14 cellular contexts compared by ENCODE assay signal in the genomic region with DNA sequence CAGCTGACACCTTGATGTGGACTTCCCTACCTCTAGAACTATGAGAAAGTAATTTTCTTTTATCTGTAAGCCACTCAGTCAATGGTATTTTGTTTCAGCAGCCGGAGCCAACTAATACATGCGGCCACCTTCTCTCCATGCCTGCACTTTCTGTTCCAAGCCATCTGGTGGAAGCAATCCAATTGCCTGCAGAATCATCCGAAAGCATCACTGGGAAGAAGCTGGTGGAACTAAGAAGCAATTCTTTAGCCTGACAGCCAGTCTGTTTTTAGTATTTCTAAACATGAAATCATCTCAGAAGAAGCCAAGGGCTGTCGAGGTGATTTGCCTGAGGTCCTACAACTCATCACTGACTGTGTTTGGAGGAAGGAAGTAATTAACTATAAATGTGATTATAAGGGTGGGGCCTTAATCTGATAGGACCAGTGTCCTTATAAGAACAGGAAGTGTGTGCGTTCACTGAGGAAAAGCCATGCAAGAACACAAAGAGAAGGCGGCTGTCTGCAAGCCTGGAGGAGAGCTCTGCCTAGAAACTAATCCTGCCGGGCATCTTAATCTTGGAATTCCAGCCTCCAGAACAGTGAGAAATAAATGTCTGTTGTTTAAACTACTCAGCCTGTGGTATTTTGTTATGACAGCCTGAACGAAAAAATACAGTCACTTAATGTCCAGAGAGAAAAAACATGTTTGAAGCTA. TPM values are rescaled to one million over a fixed set of nuclear protein-coding genes. Genes with fewer than 3 reads are reported as not detected.
DNase-seq lines count a peak whose midpoint lies in the region; ATAC-seq and TF ChIP-seq lines count a peak whose summit lies in the region.
"Had no signal": no experiment of that assay in that cellular context is flagged by ENCODE, and none has a peak within 500 bp of the region (broad histone marks: within the 10 kb centered on the region; RNA-seq: fewer than 3 reads in every experiment).

No MANE protein-coding gene starts in this region.

- WGBS in hepatocyte (ENCODE audit: low lambda C conversion rate, missing lambda C conversion rate): 57% methylated on average over 8 of the region's 8 CpGs

- peaks cover 8% of the 10 kb centered on the region for H3K9me3 Mint-ChIP-seq in HFFc6
- H3K9me3 Mint-ChIP-seq: stimulated activated effector memory CD8-positive, alpha-beta T cell treated with anti-CD3 and anti-CD28 coated beads, Interleukin-12 subunit alpha, Interleukin-12 subunit beta, amount 100 ng/mL, for 72 hours had no signal

- H3K27me3 ChIP-seq in hepatocyte: no peaks in the 10 kb centered on the region
- H3K27me3 ChIP-seq: dorsolateral prefrontal cortex had no signal

- no peaks in the 10 kb centered on the region for H4K20me1 ChIP-seq in hepatocyte (ENCODE audit: insufficient read depth, poor library complexity, severe bottlenecking)

- peak overlapping the region; percentile 89 for H3K27ac Mint-ChIP-seq in HFFc6
- H3K27ac Mint-ChIP-seq: CD8-positive, alpha-beta T cell; stimulated activated effector memory CD8-positive, alpha-beta T cell treated with anti-CD3 and anti-CD28 coated beads, Interleukin-12 subunit alpha, Interleukin-12 subunit beta, amount 100 ng/mL, for 72 hours had no signal

- H3K27ac ChIP-seq in hepatocyte: peak overlapping the region; percentile 7

- H3K4me3 Mint-ChIP-seq in HFFc6: peak overlapping the region; percentile 86
- H3K4me3 Mint-ChIP-seq: CD8-positive, alpha-beta T cell; stimulated activated effector memory CD8-positive, alpha-beta T cell treated with anti-CD3 and anti-CD28 coated beads, Interleukin-12 subunit alpha, Interleukin-12 subunit beta, amount 100 ng/mL, for 72 hours had no signal

- peak overlapping the region; percentile 18 for H3K4me2 ChIP-seq in hepatocyte

- no peak for ATAC-seq in HG03139 (IDR thresholded peaks at IDR 0.05; ENCODE audit: unreplicated experiment)
- ATAC-seq: CD8-positive, alpha-beta T cell; stimulated activated effector memory CD8-positive, alpha-beta T cell treated with anti-CD3 and anti-CD28 coated beads, Interleukin-12 subunit alpha, Interleukin-12 subunit beta, amount 100 ng/mL, for 72 hours had no signal

- DNase-seq in AG08395 (ENCODE audit: low spot score): peak; percentile 57
- DNase-seq in HFFc6: peak; percentile 93
- no peak for DNase-seq in astrocyte of the cerebellum (ENCODE audit: low read depth)
- DNase-seq in hepatocyte (ENCODE audit: low spot score): no peak
- DNase-seq in NCI-H2196 treated with DMSO at 0.1 percent for 48 hours (lab: John Stamatoyannopoulos, UW; ENCODE audit: unreplicated experiment): no peak
- no peak for DNase-seq in NCI-H524 treated with DMSO at 0.1 percent for 48 hours (lab: John Stamatoyannopoulos, UW)
- DNase-seq in NCI-H1092 (lab: John Stamatoyannopoulos, UW): no peak
- DNase-seq: activated CD4-positive, alpha-beta T cell treated with anti-CD3 and anti-CD28 coated beads for 4 hours; activated gamma-delta T cell; CD8-positive, alpha-beta T cell; dorsolateral prefrontal cortex; NCI-H187 treated with DMSO at 0.1 percent for 48 hours had no signal

- peaks cover 32% of the 10 kb centered on the region for H3K36me3 Mint-ChIP-seq in HFFc6 (ENCODE audit: low read depth)
- H3K36me3 Mint-ChIP-seq: CD8-positive, alpha-beta T cell; stimulated activated effector memory CD8-positive, alpha-beta T cell treated with anti-CD3 and anti-CD28 coated beads, Interleukin-12 subunit alpha, Interleukin-12 subunit beta, amount 100 ng/mL, for 72 hours had no signal

- TF ChIP-seq CTCF in HFFc6 (IDR thresholded peaks at IDR 0.05) (peak; percentile 48), astrocyte of the cerebellum (IDR thresholded peaks at IDR 0.05; ENCODE audit: low read depth, low read length, missing control alignments) (peak; percentile 3), hepatocyte (IDR thresholded peaks at IDR 0.05; ENCODE audit: poor library complexity) (no peak)

- no peaks in the 10 kb centered on the region for H3K9me2 ChIP-seq in hepatocyte (replicated peaks; ENCODE audit: insufficient read depth)

- no peaks in the 10 kb centered on the region for H3K36me3 ChIP-seq in hepatocyte (replicated peaks; ENCODE audit: insufficient read depth, low read depth)

- H3K4me1 Mint-ChIP-seq in HFFc6 (ENCODE audit: low read depth): peaks cover 62% of the 10 kb centered on the region
- H3K4me1 Mint-ChIP-seq: stimulated activated effector memory CD8-positive, alpha-beta T cell treated with anti-CD3 and anti-CD28 coated beads, Interleukin-12 subunit alpha, Interleukin-12 subunit beta, amount 100 ng/mL, for 72 hours had no signal

- H3K9me3 ChIP-seq in hepatocyte (ENCODE audit: low read depth): no peaks in the 10 kb centered on the region

- peaks cover 7% of the 10 kb centered on the region for H3K4me1 ChIP-seq in hepatocyte (ENCODE audit: insufficient read depth)

- in situ Hi-C loops in astrocyte of the cerebellum (cut with HindIII; ENCODE audit: low sequenced_read_pairs): no loop called here

- H3K4me3 ChIP-seq in astrocyte of the cerebellum (ENCODE audit: low read depth, low read length) (no peak overlapping the region), hepatocyte (no peak overlapping the region)
- H3K4me3 ChIP-seq: dorsolateral prefrontal cortex had no signal

- H2AFZ ChIP-seq in hepatocyte: no peak overlapping the region

- no peaks in the 10 kb centered on the region for H3K79me2 ChIP-seq in hepatocyte

- H3K27me3 Mint-ChIP-seq in HFFc6 (ENCODE audit: insufficient read depth): no peaks in the 10 kb centered on the region

RNA-seq across cellular contexts. Expression of gene NXNL2, which starts 49.1 kb away (rescaled TPM):
- 1 to 10 TPM; 5.4 to 8.8 (median 8.2) TPM for total RNA-seq in HFFc6 (2021; fragmentation: NEBNext Ultra II Directional; extraction: Animal tissue kit (Norgen Biotek cat#: 25700))
- total RNA-seq in hepatocyte: 0.57 and 0.84 TPM in 2 replicates
- 1.0 and 2.5 TPM in 2 replicates for polyA plus RNA-seq in hepatocyte
- total RNA-seq: CD8-positive, alpha-beta T cell had no signal

Comparison
In these comparisons a context has a peak if more than half of its experiments do, and no peak if none do; other contexts are left out.
1. DNase-seq: peak in AG08395 (single experiment) and HFFc6 (single experiment); none in astrocyte of the cerebellum (single experiment), hepatocyte (single experiment), NCI-H2196 treated with DMSO at 0.1 percent for 48 hours (single experiment), NCI-H524 treated with DMSO at 0.1 percent for 48 hours (single experiment) and NCI-H1092 (single experiment).